In the genomic region with DNA sequence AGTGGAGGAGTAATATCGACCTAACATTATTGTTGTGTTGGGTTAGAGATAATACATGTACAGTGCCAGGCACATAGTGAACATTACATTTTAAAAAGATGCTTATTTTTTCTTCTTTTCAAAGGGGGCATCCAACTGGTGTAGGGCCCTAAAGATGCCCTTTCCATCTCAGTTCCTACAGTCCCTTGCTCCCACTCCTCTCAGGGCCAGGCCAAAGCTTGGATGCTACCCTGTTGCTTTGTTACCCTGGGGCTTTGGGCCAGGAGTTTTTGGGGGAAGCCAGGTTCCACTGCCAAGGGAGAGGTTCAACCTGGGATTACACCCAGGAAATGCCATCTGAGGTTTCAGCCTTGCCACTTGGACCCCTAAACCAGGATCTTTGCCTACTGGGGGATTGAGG, we compare ENCODE assay signal across 19 cellular contexts. TPM values are rescaled to one million over a fixed set of nuclear protein-coding genes. Genes with fewer than 3 reads are reported as not detected.
DNase-seq lines count a peak whose midpoint lies in the region; ATAC-seq and TF ChIP-seq lines count a peak whose summit lies in the region.
"Had no signal": no experiment of that assay in that cellular context is flagged by ENCODE, and none has a peak within 500 bp of the region (broad histone marks: within the 10 kb centered on the region; RNA-seq: fewer than 3 reads in every experiment).

No MANE protein-coding gene starts in this region.

- H3K36me3 Mint-ChIP-seq in chondrocyte (ENCODE audit: low read depth) (no peaks in the 10 kb centered on the region), osteocyte (ENCODE audit: unreplicated experiment) (no peaks in the 10 kb centered on the region)
- no peaks in the 10 kb centered on the region for H3K36me3 Mint-ChIP-seq in CD8-positive, alpha-beta memory T cell
- H3K36me3 Mint-ChIP-seq: CD4-positive, alpha-beta memory T cell; IgD-negative memory B cell had no signal

- POLR2A ChIA-PET in CD8-positive, alpha-beta memory T cell (lab: Charles Lee): no interaction called here

- H3K4me3 ChIP-seq in HUES64 (ENCODE audit: low read length): peak overlapping the region; percentile 64
- peak overlapping the region; percentile 62 for H3K4me3 ChIP-seq in iPS-18a (ENCODE audit: low read length)
- no peak overlapping the region for H3K4me3 ChIP-seq in CD8-positive, alpha-beta memory T cell (ENCODE audit: low read length)

- peak overlapping the region; percentile 46; the same call in 1 of the 2 replicates for H3K27ac ChIP-seq in HUES64 (ENCODE audit: low read depth, low read length)
- H3K27ac ChIP-seq in iPS-18a (ENCODE audit: low read length): no peak overlapping the region
- no peak overlapping the region for H3K27ac ChIP-seq in CD8-positive, alpha-beta memory T cell (ENCODE audit: low read depth, low read length)

- H3K36me3 ChIP-seq in HUES64 (ENCODE audit: insufficient read depth, low read length) (peaks cover 5% of the 10 kb centered on the region; the same call in 1 of the 2 replicates), iPS-18a (ENCODE audit: control insufficient read depth, low read depth, low read length) (no peaks in the 10 kb centered on the region)
- no peaks in the 10 kb centered on the region for H3K36me3 ChIP-seq in CD8-positive, alpha-beta memory T cell (ENCODE audit: insufficient read depth, low read length)
- H3K36me3 ChIP-seq: BE2C had no signal

- H3K4me1 Mint-ChIP-seq in chondrocyte (ENCODE audit: low read depth) (peaks cover 10% of the 10 kb centered on the region), osteocyte (ENCODE audit: unreplicated experiment) (peaks cover 11% of the 10 kb centered on the region)
- no peaks in the 10 kb centered on the region for H3K4me1 Mint-ChIP-seq in CD8-positive, alpha-beta memory T cell
- H3K4me1 Mint-ChIP-seq: CD4-positive, alpha-beta memory T cell; IgD-negative memory B cell had no signal

- H3K27me3 ChIP-seq in HUES64 (ENCODE audit: insufficient read depth, low read length): no peaks in the 10 kb centered on the region
- no peaks in the 10 kb centered on the region for H3K27me3 ChIP-seq in iPS-18a (ENCODE audit: control insufficient read depth, insufficient read depth, low read length)
- H3K27me3 ChIP-seq in CD8-positive, alpha-beta memory T cell (ENCODE audit: insufficient read depth, low read length, poor library complexity, severe bottlenecking): no peaks in the 10 kb centered on the region
- H3K27me3 ChIP-seq: BE2C had no signal

- H3K27me3 Mint-ChIP-seq in chondrocyte (ENCODE audit: low read depth): no peaks in the 10 kb centered on the region
- H3K27me3 Mint-ChIP-seq in osteocyte (ENCODE audit: unreplicated experiment): peaks cover 2% of the 10 kb centered on the region
- H3K27me3 Mint-ChIP-seq in CD8-positive, alpha-beta memory T cell: peaks cover 15 to 16% of the 10 kb centered on the region in 2 donors

- H3K9me3 Mint-ChIP-seq in chondrocyte (ENCODE audit: low read depth): no peaks in the 10 kb centered on the region
- no peaks in the 10 kb centered on the region for H3K9me3 Mint-ChIP-seq in osteocyte (ENCODE audit: unreplicated experiment)
- H3K9me3 Mint-ChIP-seq in CD8-positive, alpha-beta memory T cell: no peaks in the 10 kb centered on the region
- H3K9me3 Mint-ChIP-seq: CD4-positive, alpha-beta memory T cell had no signal

- CTCF ChIA-PET in CD8-positive, alpha-beta memory T cell (lab: Charles Lee): no interaction called here

- TF ChIP-seq CTCF in chondrocyte (IDR thresholded peaks at IDR 0.05) (no peak), osteocyte (IDR thresholded peaks at IDR 0.05) (no peak)

- H3K9me3 ChIP-seq in HUES64 (ENCODE audit: insufficient read depth, low read depth, low read length) (no peaks in the 10 kb centered on the region), iPS-18a (ENCODE audit: control insufficient read depth, low read depth, low read length) (peaks cover 9% of the 10 kb centered on the region)
- H3K9me3 ChIP-seq in CD8-positive, alpha-beta memory T cell (ENCODE audit: low read length): no peaks in the 10 kb centered on the region
- H3K9me3 ChIP-seq: BE2C had no signal

- peak overlapping the region; percentile 70 for H3K4me3 Mint-ChIP-seq in chondrocyte (ENCODE audit: unreplicated experiment)
- peak overlapping the region; percentile 71 for H3K4me3 Mint-ChIP-seq in osteocyte (ENCODE audit: unreplicated experiment)
- no peak overlapping the region for H3K4me3 Mint-ChIP-seq in CD8-positive, alpha-beta memory T cell
- H3K4me3 Mint-ChIP-seq: CD4-positive, alpha-beta memory T cell had no signal

- H3K9ac ChIP-seq in HUES64 (ENCODE audit: low read depth, low read length) (no peak overlapping the region), iPS-18a (ENCODE audit: low read length) (no peak overlapping the region)

- H3K4me1 ChIP-seq in HUES64 (ENCODE audit: insufficient read depth, low read length): peaks cover 21% of the 10 kb centered on the region
- peaks cover 24% of the 10 kb centered on the region for H3K4me1 ChIP-seq in iPS-18a (ENCODE audit: control insufficient read depth, low read depth, low read length)
- no peaks in the 10 kb centered on the region for H3K4me1 ChIP-seq in CD8-positive, alpha-beta memory T cell (ENCODE audit: insufficient read depth, low read length)
- H3K4me1 ChIP-seq: BE2C had no signal

- DNase-seq in chondrocyte (ENCODE audit: low spot score): no peak
- DNase-seq in osteocyte (ENCODE audit: extremely low spot score, unreplicated experiment): no peak
- DNase-seq in NCI-H1048 (lab: John Stamatoyannopoulos, UW): no peak
- no peak for DNase-seq in NCI-H1436 (lab: John Stamatoyannopoulos, UW)
- no peak for DNase-seq in CD8-positive, alpha-beta memory T cell
- DNase-seq: BE2C; CD4-positive, alpha-beta memory T cell; DND-41; GF-D8; NCI-H1694; NCI-H2107; NCI-H345; NCI-H526 treated with DMSO at 0.1 percent for 48 hours; PC-3 had no signal

- no CpG with 5 or more reads among the region's 1 CpG for WGBS in HUES64

- H3K27ac Mint-ChIP-seq in chondrocyte (ENCODE audit: unreplicated experiment): no peak overlapping the region
- no peak overlapping the region for H3K27ac Mint-ChIP-seq in osteocyte (ENCODE audit: unreplicated experiment)
- peak overlapping the region in 1 of 8 donors; percentile 43 for H3K27ac Mint-ChIP-seq in CD8-positive, alpha-beta memory T cell
- H3K27ac Mint-ChIP-seq: CD4-positive, alpha-beta memory T cell; IgD-negative memory B cell had no signal

- no peak for ATAC-seq in GM18870 (IDR thresholded peaks at IDR 0.05; ENCODE audit: unreplicated experiment)
- ATAC-seq: PC-3 had no signal

RNA-seq across cellular contexts. Expression of a gene that starts 0.9 kb away (rescaled TPM):
- polyA plus RNA-seq in HUES64 (2013, experiment 1 of 2): 14.6 TPM
- polyA plus RNA-seq in HUES64 (2013, experiment 2 of 2): 14.6 TPM
- 2.8 to 3.9 TPM (median 3.5 TPM) in 3 replicates for total RNA-seq in chondrocyte
- 2.9 and 3.1 TPM in 2 replicates for total RNA-seq in osteocyte
- not detected for total RNA-seq in CD8-positive, alpha-beta memory T cell
- not detected for polyA plus RNA-seq in CD8-positive, alpha-beta memory T cell
- total RNA-seq: CD4-positive, alpha-beta memory T cell; PC-3 had no signal
- polyA plus RNA-seq: AG04450; CD4-positive, alpha-beta memory T cell; IgD-negative memory B cell had no signal

Comparison
In these comparisons a context has a peak if more than half of its experiments do, and no peak if none do; other contexts are left out.
1. H3K4me3 Mint-ChIP-seq: peak in chondrocyte (single experiment) and osteocyte (single experiment); none in CD8-positive, alpha-beta memory T cell (0 of 7).